ENCODE assay signal across 8 cellular contexts in genomic region chr2:112433480-112433879, GRCh38. TPM values are rescaled to one million over a fixed set of nuclear protein-coding genes. Genes with fewer than 3 reads are reported as not detected.
DNase-seq lines count a peak whose midpoint lies in the region; ATAC-seq, FAIRE-seq and TF ChIP-seq lines count a peak whose summit lies in the region.
"Not testable (repeated sequence)": the region's sequence is repeated elsewhere in the genome, so short reads cannot be mapped to it uniquely, and the experiment has no call there.

TSS of gene RGPD8 (minus strand) at chr2:112433645. CDS start at chr2:112433453, 192 bp downstream.

- not testable (repeated sequence) for H3K4me1 ChIP-seq in HUES48 (ENCODE audit: control insufficient read depth, insufficient read depth, low read length); prostate gland (replicated peaks)

- 0% methylated on average over 9 of the region's 26 CpGs for WGBS in prostate gland

- peak; percentile 81 for DNase-seq in GM03348 (ENCODE audit: low spot score)
- DNase-seq in activated CD4-positive, alpha-beta T cell treated with anti-CD3 and anti-CD28 coated beads for 48 hours = peak; percentile 90
- peak; percentile 67 for DNase-seq in bronchial epithelial cell (ENCODE audit: low read depth)
- DNase-seq in iPS DF 4.7 (ENCODE audit: extremely low read depth, low spot score) = peak; percentile 2
- DNase-seq in prostate gland (ENCODE audit: low spot score) = peak; percentile 81

- not testable (repeated sequence) for H3K9ac ChIP-seq in HUES48 (ENCODE audit: low read depth, low read length)

- ATAC-seq in GM21825 (IDR thresholded peaks at IDR 0.05; ENCODE audit: unreplicated experiment) = peak; percentile 98

- intact Hi-C loops in prostate gland (cut with DNase I) = loop anchor here (5.0 to 10.0 kb wide), 3 partner anchors 176 to 379 kb away; partner anchors contain the start of genes TMEM87B and ZC3H8

- not testable (repeated sequence) for H3K27me3 ChIP-seq in HUES48 (ENCODE audit: control insufficient read depth, insufficient read depth, low read length); bronchial epithelial cell (ENCODE audit: control insufficient read depth, insufficient read depth, low read length); prostate gland (replicated peaks; ENCODE audit: insufficient read depth)

- not testable (repeated sequence) for H3K9me3 ChIP-seq in HUES48 (ENCODE audit: control insufficient read depth, insufficient read depth, low read length); prostate gland

- not testable (repeated sequence) for TF ChIP-seq POLR2A in prostate gland (IDR thresholded peaks at IDR 0.05)

- TF ChIP-seq CTCF in bronchial epithelial cell (IDR thresholded peaks at IDR 0.05; ENCODE audit: insufficient read depth, low read length, severe bottlenecking) (peak; percentile 51), prostate gland (IDR thresholded peaks at IDR 0.05) (peak; percentile 20 to 66 (median 50))
- TF ChIP-seq CTCF in subcutaneous adipose tissue (IDR thresholded peaks at IDR 0.05; ENCODE audit: low read depth) = not testable (repeated sequence)

- not testable (repeated sequence) for H3K36me3 ChIP-seq in HUES48 (ENCODE audit: control insufficient read depth, insufficient read depth, low read length); bronchial epithelial cell (ENCODE audit: control insufficient read depth, insufficient read depth, low read length); prostate gland

- not testable (repeated sequence) for FAIRE-seq in bronchial epithelial cell (lab: Jason Lieb, UNC)

- H3K27ac ChIP-seq in HUES48 (ENCODE audit: low read depth, low read length) = not testable (repeated sequence)
- peak within 1 kb of the TSS; percentile 74 to 81 for H3K27ac ChIP-seq in prostate gland

- H3K4me3 ChIP-seq in HUES48 (ENCODE audit: low read depth, low read length) = peak within 1 kb of the TSS; percentile 55
- peak within 1 kb of the TSS; percentile 40 for H3K4me3 ChIP-seq in bronchial epithelial cell (ENCODE audit: low read depth, low read length)
- peak within 1 kb of the TSS; percentile 45 to 58 for H3K4me3 ChIP-seq in prostate gland

RNA-seq across cellular contexts. Expression of gene RGPD8, which starts in this region (rescaled TPM):
- total RNA-seq in bronchial epithelial cell (6.1 and 13.4 TPM in 2 replicates), prostate gland (10 to 100 TPM; 14.3 to 15.6 TPM), subcutaneous adipose tissue (10 to 100 TPM; 28.4 to 52.5 (median 40.4) TPM)

Comparison
In these comparisons a context has a peak if more than half of its experiments do, and no peak if none do; other contexts are left out.
1. DNase-seq: peak in every context shown above with its lines; median percentile 90 in activated CD4-positive, alpha-beta T cell treated with anti-CD3 and anti-CD28 coated beads for 48 hours; 81 in GM03348; 81 in prostate gland; 67 in bronchial epithelial cell; 2 in iPS DF 4.7.